In genomic region chr10:46248651-46249131, GRCh38 we compare ENCODE assay signal across 27 cellular contexts. TPM values are rescaled to one million over a fixed set of nuclear protein-coding genes. Genes with fewer than 3 reads are reported as not detected.
A peak's percentile ranks its signal among the peaks of the same experiment; 100 is the strongest.
DNase-seq lines count a peak whose midpoint lies in the region; ATAC-seq and TF ChIP-seq lines count a peak whose summit lies in the region.
"Had no signal": no experiment of that assay in that cellular context is flagged by ENCODE, and none has a peak within 500 bp of the region (broad histone marks: within the 10 kb centered on the region; RNA-seq: fewer than 3 reads in every experiment).

No MANE protein-coding gene starts in this region.

- H2BK5ac ChIP-seq in neuronal stem cell (ENCODE audit: low read length) = no peak overlapping the region

- no peak overlapping the region for H3K4ac ChIP-seq in neuronal stem cell (ENCODE audit: low read length)

- no peak overlapping the region for H2AK5ac ChIP-seq in neuronal stem cell (ENCODE audit: low read depth, low read length)

- intact Hi-C loops in cardiac septum (cut with DNase I) = no loop called here
- intact Hi-C loops in Right ventricle myocardium inferior (cut with DNase I) = no loop called here
- intact Hi-C loops in vagina (cut with DNase I) = no loop called here
- intact Hi-C loops in left lung (cut with DNase I) = no loop called here

- H3K27me3 ChIP-seq in neuronal stem cell (ENCODE audit: control insufficient read depth in 3 of 3, insufficient read depth in 3 of 3, low read depth in 1 of 3, low read length in 3 of 3) (no peaks in the 10 kb centered on the region), vagina (no peaks in the 10 kb centered on the region), left lung (no peaks in the 10 kb centered on the region)
- H3K27me3 ChIP-seq: cardiac muscle cell, gastroesophageal sphincter, hepatocyte, upper lobe of right lung had no signal

- H3K14ac ChIP-seq in neuronal stem cell (ENCODE audit: low read length) = peak overlapping the region; percentile 72

- peak overlapping the region; percentile 29 for H3K23ac ChIP-seq in neuronal stem cell (ENCODE audit: low read depth, low read length, poor library complexity)

- no peak overlapping the region for H2BK15ac ChIP-seq in neuronal stem cell (ENCODE audit: low read length)

- ATAC-seq in Right ventricle myocardium inferior = no peak
- ATAC-seq in GM18511 (IDR thresholded peaks at IDR 0.05; ENCODE audit: unreplicated experiment) = no peak
- no peak for ATAC-seq in left lung
- ATAC-seq: left colon, upper lobe of right lung, WTC11 had no signal

- TF ChIP-seq CTCF in coronary artery (IDR thresholded peaks at IDR 0.05) (no peak), vagina (IDR thresholded peaks at IDR 0.05) (no peak), left lung (IDR thresholded peaks at IDR 0.05) (no peak)

- no peak overlapping the region for H3K4me2 ChIP-seq in neuronal stem cell (ENCODE audit: insufficient read depth, low read length, poor library complexity, severe bottlenecking)
- H3K4me2 ChIP-seq: hepatocyte had no signal

- no peak for TF ChIP-seq POLR2A in vagina (IDR thresholded peaks at IDR 0.05)

- H3K4me3 ChIP-seq in coronary artery (no peak overlapping the region), neuronal stem cell (ENCODE audit: low read length in 2 of 2) (no peak overlapping the region), vagina (no peak overlapping the region), left lung (no peak overlapping the region)
- H3K4me3 ChIP-seq: cardiac muscle cell, gastroesophageal sphincter, HAP-1, hepatocyte, skin epidermis, upper lobe of right lung had no signal

- no peak overlapping the region for H4K91ac ChIP-seq in neuronal stem cell (ENCODE audit: low read depth, low read length, poor library complexity)

- H2BK120ac ChIP-seq in neuronal stem cell (ENCODE audit: low read depth, low read length) = no peak overlapping the region

- H3K9ac ChIP-seq in neuronal stem cell (ENCODE audit: low read depth, low read length, poor library complexity) = peak overlapping the region; percentile 2

- H3K4me1 ChIP-seq in neuronal stem cell (ENCODE audit: control insufficient read depth in 2 of 2, insufficient read depth in 1 of 2, low read depth in 1 of 2, low read length in 2 of 2) (no peaks in the 10 kb centered on the region), vagina (no peaks in the 10 kb centered on the region), left lung (no peaks in the 10 kb centered on the region)
- H3K4me1 ChIP-seq: gastroesophageal sphincter, HAP-1, upper lobe of right lung had no signal

- no CpG with 5 or more reads among the region's 10 CpGs for WGBS in neuronal stem cell (ENCODE audit: extremely low coverage in 2 of 2, insufficient read length in 2 of 2, insufficient replicate concordance in 1 of 2), 2 donors

- no peak overlapping the region for H2AFZ ChIP-seq in neuronal stem cell (ENCODE audit: low read length)
- H2AFZ ChIP-seq: hepatocyte had no signal

- H4K8ac ChIP-seq in neuronal stem cell (ENCODE audit: low read depth, low read length) = no peak overlapping the region

- H2BK12ac ChIP-seq in neuronal stem cell (ENCODE audit: low read length) = no peak overlapping the region

- H3K27ac ChIP-seq in coronary artery (no peak overlapping the region), neuronal stem cell (replicated peaks; ENCODE audit: low read length) (no peak overlapping the region), vagina (no peak overlapping the region), left lung (no peak overlapping the region)
- H3K27ac ChIP-seq: gastroesophageal sphincter, hepatocyte, skin epidermis, upper lobe of right lung had no signal

- H3K9me3 ChIP-seq in neuronal stem cell (replicated peaks in 1 of 2; ENCODE audit: control insufficient read depth in 2 of 2, insufficient read depth in 1 of 2, low read depth in 1 of 2, low read length in 2 of 2) (no peaks in the 10 kb centered on the region), vagina (no peaks in the 10 kb centered on the region), left lung (no peaks in the 10 kb centered on the region)
- H3K9me3 ChIP-seq: gastroesophageal sphincter, HAP-1, upper lobe of right lung had no signal

- H3K18ac ChIP-seq in neuronal stem cell (ENCODE audit: low read length) = peak overlapping the region; percentile 79

- no peaks in the 10 kb centered on the region for H3K79me1 ChIP-seq in neuronal stem cell (ENCODE audit: low read depth, low read length)

- H3K36me3 ChIP-seq in neuronal stem cell (replicated peaks in 1 of 2; ENCODE audit: control insufficient read depth in 2 of 2, insufficient read depth in 2 of 2, low read length in 2 of 2) (no peaks in the 10 kb centered on the region), vagina (no peaks in the 10 kb centered on the region), left lung (no peaks in the 10 kb centered on the region)
- H3K36me3 ChIP-seq: cardiac muscle cell, gastroesophageal sphincter, HAP-1, upper lobe of right lung had no signal

- peak; percentile 67 for DNase-seq in cardiac septum (ENCODE audit: low spot score)
- no peak for DNase-seq in Right ventricle myocardium inferior (ENCODE audit: missing footprints)
- peak; percentile 59 for DNase-seq in coronary artery (ENCODE audit: low spot score)
- DNase-seq in neuronal stem cell (ENCODE audit: low spot score) = no peak
- DNase-seq in vagina (ENCODE audit: extremely low spot score in 2 of 2) = peak; percentile 32 to 72
- no peak for DNase-seq in left lung
- DNase-seq: activated gamma-delta T cell, anterior cingulate cortex, dermis blood vessel endothelial cell, left colon, NCI-H1092, NCI-H187, NCI-H526 treated with DMSO at 0.1 percent for 48 hours, SHP77 treated with DMSO at 0.1 percent for 48 hours, substantia nigra, T1000, upper lobe of right lung had no signal

RNA-seq across cellular contexts. Expression of gene ANTXRL, which starts 38.1 kb away (rescaled TPM):
- not detected for total RNA-seq in cardiac septum
- not detected for total RNA-seq in Right ventricle myocardium inferior
- not detected for polyA plus RNA-seq in neuronal stem cell (2013, experiment 1 of 2)
- not detected for polyA plus RNA-seq in neuronal stem cell (2013, experiment 2 of 2)
- not detected for total RNA-seq in vagina
- total RNA-seq in left lung = not detected
- total RNA-seq: cardiac muscle cell, dermis blood vessel endothelial cell, fibroblast of lung, gastroesophageal sphincter, hepatocyte, left colon, mesenteric fat pad, upper lobe of right lung, WTC11 had no signal
- polyA plus RNA-seq: cardiac muscle cell, fibroblast of lung, hepatocyte, IgD-negative memory B cell had no signal

Comparison
In these comparisons a context has a peak if more than half of its experiments do, and no peak if none do; other contexts are left out.
1. DNase-seq: peak in cardiac septum (single experiment), coronary artery (single experiment) and vagina (2 of 2); none in Right ventricle myocardium inferior (single experiment), neuronal stem cell (single experiment) and left lung (0 of 2).